ENCODE assay signal across 1 cellular context in the genomic region with DNA sequence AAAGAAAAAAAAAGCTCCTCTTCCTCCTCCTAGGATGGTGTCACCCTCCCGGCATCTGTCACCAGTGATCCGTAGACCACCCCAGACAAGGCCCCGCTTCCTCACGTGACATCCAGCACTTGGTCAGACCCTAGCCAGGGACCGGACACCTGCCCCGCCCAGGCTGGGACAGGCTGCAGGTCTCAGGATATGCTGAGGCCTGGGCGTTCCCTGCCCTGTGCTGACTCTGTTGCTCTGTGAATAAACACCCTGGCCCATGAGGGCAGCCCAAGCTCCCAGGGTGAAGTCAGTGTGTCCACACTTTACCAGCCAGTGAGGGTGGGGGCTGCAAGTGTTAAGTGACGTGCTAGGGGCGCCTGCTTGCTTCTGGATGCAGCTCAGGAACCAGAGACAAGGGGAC.
TF ChIP-seq lines count a peak whose summit lies in the region.

No MANE protein-coding gene starts in this region.

TF ChIP-seq in HEK293, 187 proteins besides CTCF, POLR2A, EP300 and RAD21 (continued from another document):
- TF ChIP-seq PRDM10 (tag by site-specific recombination; IDR thresholded peaks at IDR 0.05) (no peak), BCL6B (tag by site-specific recombination; IDR thresholded peaks at IDR 0.05) (no peak), TRIM28 (IDR thresholded peaks at IDR 0.05; ENCODE audit: borderline replicate concordance, low read length) (no peak), OSR2 (tag by site-specific recombination; IDR thresholded peaks at IDR 0.05) (no peak), BCL11A (tag by site-specific recombination; IDR thresholded peaks at IDR 0.05; ENCODE audit: low read depth) (no peak), ZBTB20 (tag by site-specific recombination; IDR thresholded peaks at IDR 0.05) (peak; percentile 33), ZNF629 (tag by site-specific recombination; IDR thresholded peaks at IDR 0.05) (no peak), ZNF155 (tag by site-specific recombination; IDR thresholded peaks at IDR 0.05) (no peak), YY1 (tag by site-specific recombination; IDR thresholded peaks at IDR 0.05) (no peak)
